8 cellular contexts compared by ENCODE assay signal in the genomic region with DNA sequence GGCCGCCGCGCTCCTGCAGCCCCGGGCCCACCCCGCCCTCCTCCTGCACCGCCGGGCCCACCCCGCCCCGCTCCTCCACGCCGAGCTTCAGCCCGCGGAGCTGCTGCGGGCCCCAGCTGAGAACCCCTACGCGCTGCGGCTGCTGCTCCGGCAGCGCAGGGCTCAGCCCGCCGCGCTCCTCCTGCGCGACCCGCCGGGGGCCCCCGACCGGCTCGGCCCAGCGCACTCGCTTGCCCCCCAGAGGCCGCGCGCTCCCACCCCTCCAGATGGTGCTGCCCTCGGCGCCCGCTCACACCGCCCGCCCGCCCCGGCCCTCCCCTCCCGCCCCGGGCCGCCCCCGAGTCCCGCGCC. TPM values are rescaled to one million over a fixed set of nuclear protein-coding genes. Genes with fewer than 3 reads are reported as not detected.
DNase-seq lines count a peak whose midpoint lies in the region; ATAC-seq, FAIRE-seq and TF ChIP-seq lines count a peak whose summit lies in the region.

No MANE protein-coding gene starts in this region.

- FAIRE-seq in pancreas (lab: Jason Lieb, UNC) (no peak), GM12892 (lab: Jason Lieb, UNC) (no peak)

- peaks cover 16% of the 10 kb centered on the region for H3F3A ChIP-seq in GM23338 (replicated peaks; ENCODE audit: low read depth)

- no peaks in the 10 kb centered on the region for H3K9me2 ChIP-seq in GM23338 (ENCODE audit: insufficient read depth)

- TF ChIP-seq CTCF in GM12874 (IDR thresholded peaks at IDR 0.05; ENCODE audit: insufficient read depth, low read depth, low read length) (0 out of 2 replicates have a peak, but pooled peaks have one; percentile 17), GM23338 (conservative IDR thresholded peaks at IDR 0.05; ENCODE audit: low read depth in 2 of 2) (no peak; a peak in 1 of 4 replicates), pancreas (IDR thresholded peaks at IDR 0.05) (no peak)

- no peaks in the 10 kb centered on the region for H3K36me3 Mint-ChIP-seq in GM23338 (ENCODE audit: low read depth)

- H3K27me3 ChIP-seq in GM23338 (ENCODE audit: insufficient read depth) (peaks cover 5% of the 10 kb centered on the region; the same call in 1 of the 2 replicates), pancreas (no peaks in the 10 kb centered on the region)

- 0 to 1% methylated on average over 17 to 47 of the region's 47 CpGs for WGBS in pancreas, 2 donors

- H3K27ac ChIP-seq in GM23338 (ENCODE audit: low read depth) (no peak overlapping the region), pancreas (peak overlapping the region in 1 of 4 donors; percentile 1)

- peaks cover 41% of the 10 kb centered on the region for H3K79me2 ChIP-seq in GM23338 (replicated peaks; ENCODE audit: insufficient read depth)

- H3K9me3 ChIP-seq in pancreas, result no peaks in the 10 kb centered on the region

- H3K27ac Mint-ChIP-seq in GM23338, result no peak overlapping the region

- DNase-seq in GM23338 (ENCODE audit: low spot score), result peak; percentile 68
- peak; percentile 72 for DNase-seq in NAMALWA (ENCODE audit: low spot score)
- peak; percentile 74 for DNase-seq in ecto neural progenitor cell (ENCODE audit: low spot score)
- no peak for DNase-seq in pancreas
- DNase-seq in GM03348 (ENCODE audit: low spot score), result no peak
- DNase-seq in KG1 (lab: John Stamatoyannopoulos, UW), result no peak
- no peak for DNase-seq in GM12892 (ENCODE audit: insufficient read length)

- peak; percentile 7 for ATAC-seq in GM23338
- peak in 2 of 4 donors; percentile 4 to 27 for ATAC-seq in pancreas

- no peaks in the 10 kb centered on the region for H3K9me3 Mint-ChIP-seq in GM23338

- H3K36me3 ChIP-seq in GM23338 (ENCODE audit: insufficient read depth) (no peaks in the 10 kb centered on the region), pancreas (no peaks in the 10 kb centered on the region)

- H3K4me3 Mint-ChIP-seq in GM23338, result peak overlapping the region; percentile 27; the same call in 2 of the 3 replicates

- TF ChIP-seq POLR2A in GM12892 (IDR thresholded peaks at IDR 0.05; ENCODE audit: low read depth, low read length), result no peak

- peak overlapping the region; percentile 88; the same call in 1 of the 2 replicates for H3K4me2 ChIP-seq in GM23338

- H4K20me1 ChIP-seq in GM23338 (replicated peaks; ENCODE audit: insufficient read depth), result peaks cover 21% of the 10 kb centered on the region

- intact Hi-C loops in pancreas (cut with DNase I), result no loop called here

- H2AFZ ChIP-seq in GM23338, result no peak overlapping the region

- H3K4me1 ChIP-seq in GM23338 (ENCODE audit: insufficient read depth) (peaks cover 23% of the 10 kb centered on the region), pancreas (peaks cover 15 to 28% (median 16%) of the 10 kb centered on the region in 3 donors)

- peaks cover 32% of the 10 kb centered on the region for H3K4me1 Mint-ChIP-seq in GM23338

- peaks cover 20% of the 10 kb centered on the region for H3K27me3 Mint-ChIP-seq in GM23338 (ENCODE audit: insufficient read depth, low read depth, poor library complexity)

- H3K4me3 ChIP-seq in GM23338, result peak overlapping the region; percentile 75
- H3K4me3 ChIP-seq in pancreas, result peak overlapping the region; percentile 52 to 69 (median 58)

TF ChIP-seq in GM23338, 12 proteins besides CTCF, POLR2A, EP300 and RAD21:
- no peak for TF ChIP-seq JUNB (IDR thresholded peaks at IDR 0.05; ENCODE audit: unreplicated experiment)
- TF ChIP-seq, protein P1, sequence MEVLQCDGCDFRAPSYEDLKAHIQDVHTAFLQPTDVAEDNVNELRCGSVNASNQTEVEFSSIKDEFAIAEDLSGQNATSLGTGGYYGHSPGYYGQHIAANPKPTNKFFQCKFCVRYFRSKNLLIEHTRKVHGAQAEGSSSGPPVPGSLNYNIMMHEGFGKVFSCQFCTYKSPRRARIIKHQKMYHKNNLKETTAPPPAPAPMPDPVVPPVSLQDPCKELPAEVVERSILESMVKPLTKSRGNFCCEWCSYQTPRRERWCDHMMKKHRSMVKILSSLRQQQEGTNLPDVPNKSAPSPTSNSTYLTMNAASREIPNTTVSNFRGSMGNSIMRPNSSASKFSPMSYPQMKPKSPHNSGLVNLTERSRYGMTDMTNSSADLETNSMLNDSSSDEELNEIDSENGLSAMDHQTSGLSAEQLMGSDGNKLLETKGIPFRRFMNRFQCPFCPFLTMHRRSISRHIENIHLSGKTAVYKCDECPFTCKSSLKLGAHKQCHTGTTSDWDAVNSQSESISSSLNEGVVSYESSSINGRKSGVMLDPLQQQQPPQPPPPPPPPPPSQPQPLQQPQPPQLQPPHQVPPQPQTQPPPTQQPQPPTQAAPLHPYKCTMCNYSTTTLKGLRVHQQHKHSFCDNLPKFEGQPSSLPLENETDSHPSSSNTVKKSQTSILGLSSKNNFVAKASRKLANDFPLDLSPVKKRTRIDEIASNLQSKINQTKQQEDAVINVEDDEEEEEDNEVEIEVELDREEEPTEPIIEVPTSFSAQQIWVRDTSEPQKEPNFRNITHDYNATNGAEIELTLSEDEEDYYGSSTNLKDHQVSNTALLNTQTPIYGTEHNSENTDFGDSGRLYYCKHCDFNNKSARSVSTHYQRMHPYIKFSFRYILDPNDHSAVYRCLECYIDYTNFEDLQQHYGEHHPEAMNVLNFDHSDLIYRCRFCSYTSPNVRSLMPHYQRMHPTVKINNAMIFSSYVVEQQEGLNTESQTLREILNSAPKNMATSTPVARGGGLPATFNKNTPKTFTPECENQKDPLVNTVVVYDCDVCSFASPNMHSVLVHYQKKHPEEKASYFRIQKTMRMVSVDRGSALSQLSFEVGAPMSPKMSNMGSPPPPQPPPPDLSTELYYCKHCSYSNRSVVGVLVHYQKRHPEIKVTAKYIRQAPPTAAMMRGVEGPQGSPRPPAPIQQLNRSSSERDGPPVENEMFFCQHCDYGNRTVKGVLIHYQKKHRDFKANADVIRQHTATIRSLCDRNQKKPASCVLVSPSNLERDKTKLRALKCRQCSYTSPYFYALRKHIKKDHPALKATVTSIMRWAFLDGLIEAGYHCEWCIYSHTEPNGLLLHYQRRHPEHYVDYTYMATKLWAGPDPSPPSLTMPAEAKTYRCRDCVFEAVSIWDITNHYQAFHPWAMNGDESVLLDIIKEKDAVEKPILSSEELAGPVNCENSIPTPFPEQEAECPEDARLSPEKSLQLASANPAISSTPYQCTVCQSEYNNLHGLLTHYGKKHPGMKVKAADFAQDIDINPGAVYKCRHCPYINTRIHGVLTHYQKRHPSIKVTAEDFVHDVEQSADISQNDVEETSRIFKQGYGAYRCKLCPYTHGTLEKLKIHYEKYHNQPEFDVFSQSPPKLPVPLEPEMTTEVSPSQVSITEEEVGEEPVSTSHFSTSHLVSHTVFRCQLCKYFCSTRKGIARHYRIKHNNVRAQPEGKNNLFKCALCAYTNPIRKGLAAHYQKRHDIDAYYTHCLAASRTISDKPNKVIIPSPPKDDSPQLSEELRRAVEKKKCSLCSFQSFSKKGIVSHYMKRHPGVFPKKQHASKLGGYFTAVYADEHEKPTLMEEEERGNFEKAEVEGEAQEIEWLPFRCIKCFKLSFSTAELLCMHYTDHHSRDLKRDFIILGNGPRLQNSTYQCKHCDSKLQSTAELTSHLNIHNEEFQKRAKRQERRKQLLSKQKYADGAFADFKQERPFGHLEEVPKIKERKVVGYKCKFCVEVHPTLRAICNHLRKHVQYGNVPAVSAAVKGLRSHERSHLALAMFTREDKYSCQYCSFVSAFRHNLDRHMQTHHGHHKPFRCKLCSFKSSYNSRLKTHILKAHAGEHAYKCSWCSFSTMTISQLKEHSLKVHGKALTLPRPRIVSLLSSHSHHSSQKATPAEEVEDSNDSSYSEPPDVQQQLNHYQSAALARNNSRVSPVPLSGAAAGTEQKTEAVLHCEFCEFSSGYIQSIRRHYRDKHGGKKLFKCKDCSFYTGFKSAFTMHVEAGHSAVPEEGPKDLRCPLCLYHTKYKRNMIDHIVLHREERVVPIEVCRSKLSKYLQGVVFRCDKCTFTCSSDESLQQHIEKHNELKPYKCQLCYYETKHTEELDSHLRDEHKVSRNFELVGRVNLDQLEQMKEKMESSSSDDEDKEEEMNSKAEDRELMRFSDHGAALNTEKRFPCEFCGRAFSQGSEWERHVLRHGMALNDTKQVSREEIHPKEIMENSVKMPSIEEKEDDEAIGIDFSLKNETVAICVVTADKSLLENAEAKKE (CRISPR knock-in tag; IDR thresholded peaks at IDR 0.05), result no peak

RNA-seq across cellular contexts. Expression of a gene that starts 0.9 kb away (rescaled TPM):
- 17.4 and 22.5 TPM in 2 replicates for total RNA-seq in GM23338 (2014; rRNA removed; shearing (Covaris generic))
- polyA plus RNA-seq in GM23338 (2016; fragmentation: Nextera tagmentation; extraction: Ambion mirVana), result 9.6 and 10.0 TPM in 2 replicates
- 10 to 100 TPM; 21.0 to 29.5 (median 22.5) TPM for total RNA-seq in pancreas
- polyA plus RNA-seq in pancreas, result 10 to 100 TPM; 72.8 to 91.2 TPM
- polyA plus RNA-seq in GM12892 (2012; ENCODE audit: missing spikeins), result 9.3 TPM

Comparison
In these comparisons a context has a peak if more than half of its experiments do, and no peak if none do; other contexts are left out.
1. DNase-seq: peak in GM23338 (single experiment), NAMALWA (single experiment) and ecto neural progenitor cell (single experiment); none in pancreas (0 of 6), GM03348 (single experiment), KG1 (single experiment) and GM12892 (single experiment).